In genomic region chr4:53908661-53909078, GRCh38 we compare ENCODE assay signal across 1 cellular context.
TF ChIP-seq lines count a peak whose summit lies in the region.

No MANE protein-coding gene starts in this region.

TF ChIP-seq in GM23338, 12 proteins besides CTCF, POLR2A, EP300 and RAD21 (continued from another document):
- TF ChIP-seq REST (IDR thresholded peaks at IDR 0.05; ENCODE audit: unreplicated experiment) (no peak), JUNB (IDR thresholded peaks at IDR 0.05; ENCODE audit: unreplicated experiment) (no peak), EZH2phosphoT487 (IDR thresholded peaks at IDR 0.05; ENCODE audit: unreplicated experiment) (no peak), NANOG (IDR thresholded peaks at IDR 0.05; ENCODE audit: borderline replicate concordance) (no peak)
- TF ChIP-seq, protein P1, sequence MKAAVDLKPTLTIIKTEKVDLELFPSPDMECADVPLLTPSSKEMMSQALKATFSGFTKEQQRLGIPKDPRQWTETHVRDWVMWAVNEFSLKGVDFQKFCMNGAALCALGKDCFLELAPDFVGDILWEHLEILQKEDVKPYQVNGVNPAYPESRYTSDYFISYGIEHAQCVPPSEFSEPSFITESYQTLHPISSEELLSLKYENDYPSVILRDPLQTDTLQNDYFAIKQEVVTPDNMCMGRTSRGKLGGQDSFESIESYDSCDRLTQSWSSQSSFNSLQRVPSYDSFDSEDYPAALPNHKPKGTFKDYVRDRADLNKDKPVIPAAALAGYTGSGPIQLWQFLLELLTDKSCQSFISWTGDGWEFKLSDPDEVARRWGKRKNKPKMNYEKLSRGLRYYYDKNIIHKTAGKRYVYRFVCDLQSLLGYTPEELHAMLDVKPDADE (IDR thresholded peaks at IDR 0.05), result no peak
